In the genomic region with DNA sequence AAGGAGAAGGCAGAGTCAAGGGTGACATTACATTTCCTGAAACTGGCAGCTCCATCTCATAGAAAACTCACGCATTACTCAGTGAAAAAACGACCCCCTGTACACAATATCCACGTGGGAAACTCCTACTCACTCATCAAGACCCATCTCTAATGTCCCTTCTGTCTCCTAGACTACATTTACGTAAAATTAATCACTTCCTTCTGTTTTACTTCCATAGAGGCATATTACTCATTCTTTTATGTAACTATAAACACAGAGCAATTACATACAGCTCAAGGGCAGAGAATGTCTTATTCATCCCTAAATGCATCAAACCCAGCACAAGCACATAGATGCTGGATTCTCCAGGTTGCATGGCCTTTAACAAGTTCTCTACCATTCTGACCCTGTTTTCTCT, we compare ENCODE assay signal across 15 cellular contexts.
DNase-seq lines count a peak whose midpoint lies in the region; ATAC-seq and TF ChIP-seq lines count a peak whose summit lies in the region.
"Had no signal": no experiment of that assay in that cellular context is flagged by ENCODE, and none has a peak within 500 bp of the region (broad histone marks: within the 10 kb centered on the region; RNA-seq: fewer than 3 reads in every experiment).

No MANE protein-coding gene starts in this region.

- H3K4me2 ChIP-seq in PC-3 (ENCODE audit: low read length) (peak overlapping the region; percentile 23), osteoblast (ENCODE audit: insufficient read depth, low read length) (no peak overlapping the region), MM.1S (ENCODE audit: low read depth, low read length) (no peak overlapping the region)

- H3K4me3 ChIP-seq in PC-3 (ENCODE audit: low read length), result no peak overlapping the region
- H3K4me3 ChIP-seq in osteoblast (ENCODE audit: insufficient read depth, low read length), result no peak overlapping the region
- no peak overlapping the region for H3K4me3 ChIP-seq in endodermal cell (ENCODE audit: low read length)
- no peak overlapping the region for H3K4me3 ChIP-seq in MM.1S (ENCODE audit: low read length)
- H3K4me3 ChIP-seq: SK-N-MC had no signal

- H3K27ac Mint-ChIP-seq in endodermal cell, result no peak overlapping the region
- H3K27ac Mint-ChIP-seq: activated T-cell treated with anti-CD3 and anti-CD28 coated beads, Interleukin-2, amount 50 U/mL, for 24 hours; CD8-positive, alpha-beta memory T cell had no signal

- H3K4me3 Mint-ChIP-seq in endodermal cell, result no peak overlapping the region
- H3K4me3 Mint-ChIP-seq: activated T-cell treated with anti-CD3 and anti-CD28 coated beads, Interleukin-2, amount 50 U/mL, for 24 hours; CD8-positive, alpha-beta memory T cell had no signal

- no peaks in the 10 kb centered on the region for H3K36me3 Mint-ChIP-seq in endodermal cell (ENCODE audit: low read depth)
- H3K36me3 Mint-ChIP-seq: CD8-positive, alpha-beta memory T cell had no signal

- H3K9me2 ChIP-seq in PC-3 (replicated peaks; ENCODE audit: low read length), result no peaks in the 10 kb centered on the region
- no peaks in the 10 kb centered on the region for H3K9me2 ChIP-seq in MM.1S (replicated peaks; ENCODE audit: insufficient read depth, low read length)

- no TSS peak for BruUV-seq in PC-3 (replicated peaks; lab: Mats Ljungman, UMichigan)

- H3K4me1 Mint-ChIP-seq in endodermal cell, result peaks cover 4% of the 10 kb centered on the region
- H3K4me1 Mint-ChIP-seq: CD8-positive, alpha-beta memory T cell had no signal

- H3K36me3 ChIP-seq in PC-3 (ENCODE audit: low read depth, low read length), result peaks cover 5% of the 10 kb centered on the region; the same call in 1 of the 2 replicates
- no peaks in the 10 kb centered on the region for H3K36me3 ChIP-seq in osteoblast (ENCODE audit: insufficient read depth, low read length)
- H3K36me3 ChIP-seq in endodermal cell (ENCODE audit: control insufficient read depth, insufficient read depth, low read length), result no peaks in the 10 kb centered on the region
- no peaks in the 10 kb centered on the region for H3K36me3 ChIP-seq in MM.1S (replicated peaks; ENCODE audit: insufficient read depth, low read length)

- POLR2A ChIA-PET in PC-3 (lab: Charles Lee; ENCODE audit: unreplicated experiment), result interaction anchor here (0.5 to 1.3 kb wide), 8 partner anchors 14 to 290 kb away, joined by 3 to 14 read pairs (median 4); no protein-coding TSS in a partner anchor

- CTCF ChIA-PET in PC-3 (lab: Charles Lee), result interaction anchor here (0.6 to 1.8 kb wide), 10 partner anchors 31 to 401 kb away, joined by 3 to 31 read pairs (median 4); no protein-coding TSS in a partner anchor

- DNase-seq in EH (ENCODE audit: low read depth), result peak; percentile 90
- peak; percentile 100 for DNase-seq in PC-3
- DNase-seq in dermis blood vessel endothelial cell, result peak; percentile 6
- DNase-seq in osteoblast (ENCODE audit: insufficient read length, low spot score, missing footprints), result peak; percentile 89
- DNase-seq in DMS114 treated with DMSO at 0.1 percent for 48 hours (lab: John Stamatoyannopoulos, UW; ENCODE audit: unreplicated experiment), result no peak
- no peak for DNase-seq in endodermal cell
- DNase-seq in MM.1S, result no peak
- DNase-seq: activated CD4-positive, CD25-positive, alpha-beta regulatory T cell treated with anti-CD3 and anti-CD28 coated beads, Interleukin-2, amount 50 U/mL, for 72 hours; activated T-cell treated with anti-CD3 and anti-CD28 coated beads, Interleukin-2, amount 50 U/mL, for 24 hours; CD8-positive, alpha-beta memory T cell; islet precursor cell; NCI-H1417; NCI-H774 had no signal

- intact Hi-C loops in PC-3 (cut with micrococcal nuclease), result loop anchor here (1.0 to 2.0 kb wide), 3 partner anchors 36 to 285 kb away; no protein-coding TSS in a partner anchor

- H3K27me3 ChIP-seq in PC-3 (ENCODE audit: low read length), result no peaks in the 10 kb centered on the region
- H3K27me3 ChIP-seq in osteoblast (ENCODE audit: insufficient read depth, low read length), result no peaks in the 10 kb centered on the region
- no peaks in the 10 kb centered on the region for H3K27me3 ChIP-seq in endodermal cell (ENCODE audit: control insufficient read depth, insufficient read depth, low read length, poor library complexity, severe bottlenecking)
- H3K27me3 ChIP-seq in MM.1S (replicated peaks; ENCODE audit: insufficient read depth, low read length), result no peaks in the 10 kb centered on the region

- H3K4me1 ChIP-seq in PC-3 (ENCODE audit: insufficient read depth, low read length), result peaks cover 60% of the 10 kb centered on the region
- peaks cover 50% of the 10 kb centered on the region for H3K4me1 ChIP-seq in osteoblast (ENCODE audit: insufficient read depth, low read length)
- H3K4me1 ChIP-seq in endodermal cell (ENCODE audit: control insufficient read depth, insufficient read depth, low read length), result no peaks in the 10 kb centered on the region
- no peaks in the 10 kb centered on the region for H3K4me1 ChIP-seq in MM.1S (ENCODE audit: low read length)

- no peaks in the 10 kb centered on the region for H3K9me3 Mint-ChIP-seq in endodermal cell
- H3K9me3 Mint-ChIP-seq: activated T-cell treated with anti-CD3 and anti-CD28 coated beads, Interleukin-2, amount 50 U/mL, for 24 hours; CD8-positive, alpha-beta memory T cell had no signal

- H3K9ac ChIP-seq in PC-3 (ENCODE audit: low read length) (peak overlapping the region; percentile 77), endodermal cell (ENCODE audit: extremely low read depth, low read length, poor library complexity, severe bottlenecking) (no peak overlapping the region), MM.1S (ENCODE audit: low read length) (no peak overlapping the region)

- no peaks in the 10 kb centered on the region for H3K27me3 Mint-ChIP-seq in endodermal cell (ENCODE audit: insufficient read depth)

- H3F3A ChIP-seq in PC-3 (ENCODE audit: low read length, unreplicated experiment) (peaks cover 6% of the 10 kb centered on the region), MM.1S (ENCODE audit: insufficient read depth, low read length) (no peaks in the 10 kb centered on the region)

- H3K79me2 ChIP-seq in PC-3 (ENCODE audit: low read length), result peaks cover 11% of the 10 kb centered on the region; the same call in 1 of the 2 replicates
- peaks cover 4% of the 10 kb centered on the region for H3K79me2 ChIP-seq in osteoblast (ENCODE audit: insufficient read depth, low read length)
- no peaks in the 10 kb centered on the region for H3K79me2 ChIP-seq in MM.1S (ENCODE audit: low read length)

- H3K9me3 ChIP-seq in PC-3 (ENCODE audit: low read length) (no peaks in the 10 kb centered on the region), osteoblast (ENCODE audit: low read depth, low read length) (no peaks in the 10 kb centered on the region), endodermal cell (ENCODE audit: control insufficient read depth, low read length) (no peaks in the 10 kb centered on the region), MM.1S (replicated peaks; ENCODE audit: insufficient read depth, low read length) (no peaks in the 10 kb centered on the region)

- ATAC-seq in PC-3 (peak; percentile 83), HG02970 (IDR thresholded peaks at IDR 0.05; ENCODE audit: low FRiP score, unreplicated experiment) (no peak)

- H4K20me1 ChIP-seq in PC-3 (ENCODE audit: low read length) (no peaks in the 10 kb centered on the region), osteoblast (ENCODE audit: insufficient read depth, low read length) (no peaks in the 10 kb centered on the region), MM.1S (ENCODE audit: insufficient read depth, low read length) (no peaks in the 10 kb centered on the region)

- 75 to 84% methylated on average over 4 of the region's 4 CpGs for WGBS in endodermal cell (ENCODE audit: insufficient coverage in 1 of 2, insufficient read length in 1 of 2), 2 experiments

- H2AFZ ChIP-seq in PC-3 (ENCODE audit: low read length), result no peak overlapping the region
- no peak overlapping the region for H2AFZ ChIP-seq in osteoblast (ENCODE audit: low read length)
- no peak overlapping the region for H2AFZ ChIP-seq in MM.1S (ENCODE audit: low read length)

- TF ChIP-seq CTCF in PC-3 (conservative IDR thresholded peaks at IDR 0.05; ENCODE audit: low read depth, low read length) (no peak), osteoblast (IDR thresholded peaks at IDR 0.05; ENCODE audit: extremely low read depth, low read depth, low read length) (no peak), endodermal cell (conservative IDR thresholded peaks at IDR 0.05) (no peak), MM.1S (IDR thresholded peaks at IDR 0.05; ENCODE audit: low read length) (no peak)

- peak overlapping the region; percentile 86 for H3K27ac ChIP-seq in PC-3 (ENCODE audit: low read length)
- H3K27ac ChIP-seq in osteoblast (ENCODE audit: low read depth, low read length), result peak overlapping the region; percentile 88
- H3K27ac ChIP-seq in endodermal cell (ENCODE audit: low read depth, low read length), result no peak overlapping the region
- H3K27ac ChIP-seq in MM.1S (ENCODE audit: low read length), result no peak overlapping the region
- H3K27ac ChIP-seq: SK-N-MC had no signal

Comparison
In these comparisons a context has a peak if more than half of its experiments do, and no peak if none do; other contexts are left out.
1. DNase-seq: peak in EH (single experiment), PC-3 (single experiment), dermis blood vessel endothelial cell (single experiment) and osteoblast (single experiment); none in DMS114 treated with DMSO at 0.1 percent for 48 hours (single experiment), endodermal cell (single experiment) and MM.1S (single experiment).
2. H3K27ac ChIP-seq: peak in PC-3 (single experiment) and osteoblast (single experiment); none in endodermal cell (single experiment) and MM.1S (single experiment).